In the genomic region with DNA sequence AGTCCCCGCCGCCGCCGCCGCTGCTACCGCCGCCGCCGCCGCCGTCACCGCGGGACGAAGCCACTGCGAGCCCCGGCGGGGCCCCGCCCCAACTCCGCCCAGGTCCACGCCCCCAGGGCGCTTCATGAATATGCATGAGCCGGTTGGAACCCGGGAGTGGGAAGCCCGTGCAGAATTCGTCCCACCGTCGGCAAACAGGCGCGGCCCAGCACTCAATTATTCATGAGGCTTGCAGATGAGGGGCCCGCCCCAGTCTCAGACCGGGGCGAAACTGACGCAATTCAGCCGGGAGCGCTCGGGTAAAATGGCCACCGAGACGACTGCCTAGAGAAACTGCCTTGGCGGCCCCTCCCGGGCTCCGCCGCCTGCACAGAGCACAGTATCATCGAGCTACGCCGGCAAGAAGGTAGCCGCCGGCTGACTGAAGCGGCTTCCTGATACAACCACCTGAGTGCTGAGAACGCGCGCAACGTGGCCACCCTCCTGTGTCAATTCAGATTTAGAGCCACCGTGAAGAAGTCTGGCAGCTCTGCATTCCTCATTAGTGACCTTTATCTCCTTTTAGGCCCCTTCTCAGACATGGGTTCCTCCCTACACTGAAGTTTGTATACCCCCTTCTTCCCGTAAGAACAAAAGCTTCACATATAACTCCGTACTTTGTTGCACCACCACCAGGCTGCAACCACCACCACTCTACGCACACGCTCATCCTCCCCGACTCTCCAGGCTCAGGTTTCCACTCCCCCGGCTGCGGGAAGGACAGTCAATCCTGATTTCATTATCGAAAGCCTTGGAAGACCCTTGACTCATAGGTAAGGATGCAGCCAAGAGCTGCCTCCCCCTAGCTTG, we compare ENCODE assay signal across 8 cellular contexts. TPM values are rescaled to one million over a fixed set of nuclear protein-coding genes. Genes with fewer than 3 reads are reported as not detected.
DNase-seq lines count a peak whose midpoint lies in the region; ATAC-seq and TF ChIP-seq lines count a peak whose summit lies in the region.

Gene TNKS1BP1 (minus strand): TSS at position 67 of the 849 bp plus-strand sequence. CDS start 3,067 bp downstream, outside the sequence.

- DNase-seq in NCI-H1694 treated with DMSO at 0.1 percent for 48 hours (lab: John Stamatoyannopoulos, UW) (peak; percentile 85), anterior cingulate cortex (lab: John Stamatoyannopoulos, UW) (peak; percentile 56 to 97 (median 94)), left ventricle myocardium superior (peak; percentile 97), prostate gland (ENCODE audit: low spot score) (peak; percentile 99), ureter (ENCODE audit: low spot score) (peak; percentile 99)
- DNase-seq in T-helper 2 cell treated with Interferon-gamma antibody and Interleukin-4, amounts not matched to agents 5 μg/mL and 100 μg/mL, for 36 hours (ENCODE audit: low spot score), result peak; percentile 89

- whole genome bisulfite sequencing in prostate gland, result under 1% methylated on average over 44 of the region's 61 CpGs

- H3K4me3 ChIP-seq in prostate gland, result peak within 1 kb of the TSS; percentile 81 to 94

- H3K36me3 Mint-ChIP-seq in T-helper 2 cell treated with Interferon-gamma antibody and Interleukin-4, amounts not matched to agents 5 μg/mL and 100 μg/mL, for 36 hours (ENCODE audit: low read depth), result peaks cover 44% of the 10 kb centered on the region

- no peaks in the 10 kb centered on the region for H3K9me3 Mint-ChIP-seq in T-helper 2 cell treated with Interferon-gamma antibody and Interleukin-4, amounts not matched to agents 5 μg/mL and 100 μg/mL, for 36 hours

- TF ChIP-seq CTCF in prostate gland (IDR thresholded peaks at IDR 0.05), result peak in 1 of 4 experiments; percentile 12

- no peaks in the 10 kb centered on the region for H3K27me3 ChIP-seq in prostate gland (replicated peaks; ENCODE audit: insufficient read depth)

- no peaks in the 10 kb centered on the region for H3K9me3 ChIP-seq in prostate gland

- peak within 1 kb of the TSS; percentile 97 to 99 for H3K27ac ChIP-seq in prostate gland

- ATAC-seq in GM18499 (IDR thresholded peaks at IDR 0.05; ENCODE audit: insufficient read depth, unreplicated experiment) (peak; percentile 81), HG02885 (IDR thresholded peaks at IDR 0.05; ENCODE audit: poor library complexity, unreplicated experiment) (peak; percentile 87), left ventricle myocardium superior (peak; percentile 83)

- peaks cover 33% of the 10 kb centered on the region for H3K4me1 Mint-ChIP-seq in T-helper 2 cell treated with Interferon-gamma antibody and Interleukin-4, amounts not matched to agents 5 μg/mL and 100 μg/mL, for 36 hours (ENCODE audit: low read depth)

- H3K27me3 Mint-ChIP-seq in T-helper 2 cell treated with Interferon-gamma antibody and Interleukin-4, amounts not matched to agents 5 μg/mL and 100 μg/mL, for 36 hours (ENCODE audit: low read depth), result no peaks in the 10 kb centered on the region

- peaks cover 3 to 5% of the 10 kb centered on the region in 2 donors for H3K36me3 ChIP-seq in prostate gland

- intact Hi-C loops in left ventricle myocardium superior (cut with micrococcal nuclease) (no loop called here), prostate gland (cut with DNase I) (loop anchor here (10.0 kb wide), 1 partner anchor 1250 kb away; the partner anchor contains the start of genes LPXN and ZFP91)

- TF ChIP-seq POLR2A in prostate gland (IDR thresholded peaks at IDR 0.05), result peak; percentile 88

- peak within 1 kb of the TSS; percentile 90 for H3K27ac Mint-ChIP-seq in T-helper 2 cell treated with Interferon-gamma antibody and Interleukin-4, amounts not matched to agents 5 μg/mL and 100 μg/mL, for 36 hours

- peak within 1 kb of the TSS; percentile 85 for H3K4me3 Mint-ChIP-seq in T-helper 2 cell treated with Interferon-gamma antibody and Interleukin-4, amounts not matched to agents 5 μg/mL and 100 μg/mL, for 36 hours

- peaks cover 17% of the 10 kb centered on the region for H3K4me1 ChIP-seq in prostate gland (replicated peaks)

RNA-seq across cellular contexts. Expression of gene TNKS1BP1, which starts in this region (rescaled TPM):
- total RNA-seq in left ventricle myocardium superior (44.4 TPM), prostate gland (100 to 1,000 TPM; 140 to 158 TPM), ureter (338 TPM)

Comparison
In these comparisons a context has a peak if more than half of its experiments do, and no peak if none do; other contexts are left out.
1. Peak in every context shown above with its lines: DNase-seq, ATAC-seq, H3K4me3 ChIP-seq and H3K27ac ChIP-seq.